8 cellular contexts compared by ENCODE assay signal in the genomic region with DNA sequence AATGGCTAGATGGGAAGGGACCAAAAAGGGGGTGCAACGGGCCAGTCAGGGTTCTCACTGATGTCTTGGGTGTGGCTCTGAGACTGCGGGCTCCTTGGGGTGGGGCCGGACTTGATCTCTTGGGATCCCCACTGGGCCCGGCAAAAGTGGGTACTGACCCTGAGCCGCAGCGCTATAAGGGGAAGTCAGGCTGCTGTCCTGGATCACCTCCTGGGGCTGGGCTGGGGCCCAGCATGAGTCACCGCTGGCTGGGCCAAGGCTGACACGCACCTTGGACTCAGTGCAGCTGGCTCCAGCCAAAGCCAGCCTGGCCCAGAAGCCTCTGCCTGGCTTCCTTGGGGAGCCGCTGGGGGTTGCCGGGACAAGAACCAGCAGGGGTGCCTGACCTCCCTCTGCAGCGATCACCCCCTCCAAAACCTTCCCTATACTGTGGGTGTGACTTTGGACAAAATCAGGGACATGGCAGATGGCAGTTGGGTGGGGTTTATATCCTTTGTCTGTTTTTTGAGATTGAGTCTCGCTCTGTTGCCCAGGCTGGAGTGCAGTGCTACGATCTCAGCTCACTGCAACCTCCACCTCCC. TPM values are rescaled to one million over a fixed set of nuclear protein-coding genes. Genes with fewer than 3 reads are reported as not detected.
DNase-seq lines count a peak whose midpoint lies in the region; ATAC-seq and TF ChIP-seq lines count a peak whose summit lies in the region.

No MANE protein-coding gene starts in this region.

- H3K36me3 ChIP-seq in adipocyte (ENCODE audit: control insufficient read depth, insufficient read depth, low read length, severe bottlenecking) (no peaks in the 10 kb centered on the region), heart right ventricle (peaks cover 0 to 34% (median 15%) of the 10 kb centered on the region in 9 donors)

- TF ChIP-seq CTCF in heart right ventricle (IDR thresholded peaks at IDR 0.05) (peak in 4 of 9 donors; percentile 11 to 24 (median 22)), retinal pigment epithelial cell (conservative IDR thresholded peaks at IDR 0.05; ENCODE audit: low read depth, low read length) (no peak)

- H3K9me3 ChIP-seq in adipocyte (ENCODE audit: control insufficient read depth, low read length) (no peaks in the 10 kb centered on the region), heart right ventricle (no peaks in the 10 kb centered on the region)

- intact Hi-C loops in heart right ventricle (cut with DNase I): loop anchor here in 8 of 10 donors (5.0 to 10.0 kb wide), 7 partner anchors 47 to 142 kb away; partner anchors contain the start of genes SSBP4 (in 3 of the 8), LSM4 (in 1 of the 8) and PGPEP1 (in 1 of the 8)

- H3K4me1 ChIP-seq in adipocyte (ENCODE audit: control insufficient read depth, insufficient read depth, low read length) (peaks cover 36% of the 10 kb centered on the region), heart right ventricle (peaks cover 17 to 58% (median 49%) of the 10 kb centered on the region in 9 donors)

- 10 to 21% methylated on average over 13 of the region's 13 CpGs for whole genome bisulfite sequencing in heart right ventricle, 2 donors

- ATAC-seq in heart right ventricle (peak; percentile 79 to 90 (median 87)), GM19452 (IDR thresholded peaks at IDR 0.05; ENCODE audit: unreplicated experiment) (no peak), GM21576 (IDR thresholded peaks at IDR 0.05; ENCODE audit: unreplicated experiment) (no peak), GM18870 (IDR thresholded peaks at IDR 0.05; ENCODE audit: unreplicated experiment) (no peak)

- H3K9ac ChIP-seq in adipocyte (ENCODE audit: low read length): peak overlapping the region; percentile 47

- peak; percentile 90 for DNase-seq in AG20443 (ENCODE audit: low spot score)
- DNase-seq in HuH-7 (ENCODE audit: low spot score): peak; percentile 62
- peak; percentile 95 for DNase-seq in adipocyte (ENCODE audit: low read depth)
- peak; percentile 88 to 89 for DNase-seq in heart right ventricle
- DNase-seq in retinal pigment epithelial cell (ENCODE audit: low read depth): peak; percentile 30

- H3K4me3 ChIP-seq in adipocyte (ENCODE audit: low read length) (peak overlapping the region; percentile 25), heart right ventricle (peak overlapping the region in 4 of 10 donors; percentile 3 to 18 (median 12)), retinal pigment epithelial cell (ENCODE audit: low read length) (no peak overlapping the region)

- H3K27me3 ChIP-seq in adipocyte (replicated peaks; ENCODE audit: control insufficient read depth, insufficient read depth, low read length) (no peaks in the 10 kb centered on the region), heart right ventricle (no peaks in the 10 kb centered on the region)

- H3K27ac ChIP-seq in heart right ventricle: peak overlapping the region; percentile 31 to 90 (median 75)

RNA-seq across cellular contexts. Expression of gene IQCN, which starts 0.6 kb away (rescaled TPM):
- total RNA-seq in heart right ventricle: 1 to 10 TPM in 5 of 10 donors, under 1 TPM in 5; 0.49 to 1.5 (median 0.96) TPM
- 1 to 10 TPM in 1 of 2 donors, under 1 TPM in 1; 0.17 to 7.8 TPM for polyA plus RNA-seq in heart right ventricle

RNA-seq across cellular contexts. Expression of gene JUND, which starts 6.6 kb away (rescaled TPM):
- total RNA-seq in heart right ventricle: 100 to 1,000 TPM in 9 of 10 donors, 10 to 100 TPM in 1; 93.7 to 195 (median 133) TPM
- polyA plus RNA-seq in heart right ventricle: 100 to 1,000 TPM; 103 to 278 TPM

RNA-seq across cellular contexts. Expression of gene LSM4, which starts 48.0 kb away (rescaled TPM):
- 100 to 1,000 TPM in 1 of 10 donors, 10 to 100 TPM in 9; 73.2 to 114 (median 93.3) TPM for total RNA-seq in heart right ventricle
- polyA plus RNA-seq in heart right ventricle: 100 to 1,000 TPM; 135 to 163 TPM

RNA-seq across cellular contexts. Expression of gene PDE4C, which starts 48.6 kb away (rescaled TPM):
- total RNA-seq in heart right ventricle: 1 to 10 TPM in 4 of 10 donors, under 1 TPM in 6; 0.30 to 4.2 (median 0.85) TPM
- 1 to 10 TPM; 1.2 to 6.3 TPM for polyA plus RNA-seq in heart right ventricle

Comparison
In these comparisons a context has a peak if more than half of its experiments do, and no peak if none do; other contexts are left out.
1. DNase-seq: peak in every context shown above with its lines; median percentile 95 in adipocyte; 90 in AG20443; 88 in heart right ventricle; 62 in HuH-7; 30 in retinal pigment epithelial cell.
2. ATAC-seq: peak in heart right ventricle (8 of 8); none in GM19452 (single experiment), GM21576 (single experiment) and GM18870 (single experiment).